Comparison of ENCODE assay signal across 10 cellular contexts in genomic region chr3:45832691-45833090, GRCh38. TPM values are rescaled to one million over a fixed set of nuclear protein-coding genes. Genes with fewer than 3 reads are reported as not detected.
DNase-seq lines count a peak whose midpoint lies in the region; ATAC-seq, FAIRE-seq and TF ChIP-seq lines count a peak whose summit lies in the region.
"Had no signal": no experiment of that assay in that cellular context is flagged by ENCODE, and none has a peak within 500 bp of the region (broad histone marks: within the 10 kb centered on the region; RNA-seq: fewer than 3 reads in every experiment).

No MANE protein-coding gene starts in this region.

- H3K36me3 ChIP-seq in NT2/D1 (ENCODE audit: insufficient read depth, insufficient read length, low read length) = peaks cover 38% of the 10 kb centered on the region

- H3K4me3 ChIP-seq in A549 (no peak overlapping the region), GM12864 (ENCODE audit: low read depth, low read length) (no peak overlapping the region), NT2/D1 (ENCODE audit: insufficient read length, low read depth) (no peak overlapping the region), fibroblast of the aortic adventitia (ENCODE audit: low read depth, low read length) (no peak overlapping the region)

- peak in 1 of 2 experiments; percentile 37 for DNase-seq in A549 (ENCODE audit: low read depth in 1 of 2, low spot score in 1 of 2)
- no peak for DNase-seq in GM12864 (ENCODE audit: low read depth)
- peak; percentile 42 for DNase-seq in NT2/D1 (ENCODE audit: low read depth, low spot score)
- peak; percentile 28 for DNase-seq in fibroblast of the aortic adventitia (ENCODE audit: low read depth)
- no peak for DNase-seq in GOT3 (lab: John Stamatoyannopoulos, UW)
- no peak for DNase-seq in activated gamma-delta T cell treated with Interleukin-2 at 50 U/mL for 16 hours

- no peak for TF ChIP-seq POLR2A in A549 (IDR thresholded peaks at IDR 0.05; ENCODE audit: low read length)

- peak; percentile 58 to 65 for TF ChIP-seq RAD21 in A549 (conservative IDR thresholded peaks at IDR 0.05 in 1 of 2, IDR thresholded peaks at IDR 0.05 in 1 of 2)

- H3K4me2 ChIP-seq in A549 = no peak overlapping the region

- no peak overlapping the region for H3K9ac ChIP-seq in NT2/D1 (ENCODE audit: insufficient read length, low read depth)
- H3K9ac ChIP-seq: parathyroid adenoma had no signal

- no peaks in the 10 kb centered on the region for H3K27me3 ChIP-seq in NT2/D1 (ENCODE audit: insufficient read depth, insufficient read length)

- H3K27ac ChIP-seq in A549 = no peak overlapping the region
- H3K27ac ChIP-seq: epithelial cell of prostate, parathyroid adenoma had no signal

- H3K4me1 ChIP-seq in A549 (no peaks in the 10 kb centered on the region), NT2/D1 (ENCODE audit: insufficient read depth, insufficient read length) (no peaks in the 10 kb centered on the region)
- H3K4me1 ChIP-seq: parathyroid adenoma had no signal

- POLR2A ChIA-PET in A549 (lab: Yijun Ruan, JAX) = no interaction called here

- no peak for FAIRE-seq in A549 (lab: Jason Lieb, UNC)

- no peak for TF ChIP-seq EP300 in A549 (IDR thresholded peaks at IDR 0.05)

- WGBS in A549 (ENCODE audit: missing lambda C conversion rate) = 83% methylated on average over 5 of the region's 5 CpGs

- TF ChIP-seq CTCF in A549 (IDR thresholded peaks at IDR 0.05) (peak; percentile 47), GM12864 (IDR thresholded peaks at IDR 0.05; ENCODE audit: low read depth, low read length, missing control alignments) (peak; percentile 37), fibroblast of the aortic adventitia (IDR thresholded peaks at IDR 0.05; ENCODE audit: insufficient read depth, low read length) (peak; percentile 28)

- ATAC-seq in A549 = peak; percentile 50 to 55; a peak in 3 of 6 replicates
- ATAC-seq in HG02981 (IDR thresholded peaks at IDR 0.05; ENCODE audit: unreplicated experiment) = no peak
- ATAC-seq in GM19023 (IDR thresholded peaks at IDR 0.05; ENCODE audit: unreplicated experiment) = no peak

- H3K9me3 ChIP-seq in A549 = no peaks in the 10 kb centered on the region
- no peaks in the 10 kb centered on the region for H3K9me3 ChIP-seq in NT2/D1 (ENCODE audit: insufficient read depth, low read length)

- CTCF ChIA-PET in A549 (lab: Yijun Ruan, JAX) = interaction anchor here (0.8 to 2.3 kb wide), 6 partner anchors 9 to 340 kb away, joined by 3 to 17 read pairs (median 4); partner anchors contain the start of gene LZTFL1

TF ChIP-seq in A549, 52 proteins besides CTCF, POLR2A, EP300 and RAD21:
- TF ChIP-seq ZFP36 (IDR thresholded peaks at IDR 0.05; ENCODE audit: borderline replicate concordance, partially characterized antibody) = no peak
- TF ChIP-seq SMC3 (IDR thresholded peaks at IDR 0.05) = peak; percentile 49

RNA-seq across cellular contexts. Expression of gene LZTFL1, which starts 9.2 kb away (rescaled TPM):
- polyA plus RNA-seq in A549 (2011; rRNA removed) (21.3 and 25.0 TPM in 2 replicates), A549 (2017; fragmentation: RNase III; extraction: RNeasy Plus Mini Kit Qiagen cat#74134 plus additional on column Dnase treatment) (10.8 to 12.6 TPM (median 12.0 TPM) in 3 replicates)
- 5.2 and 5.9 TPM in 2 replicates for polyA plus RNA-seq in A549 (2012; cell fraction: cytosol; rRNA removed)
- 3.7 and 7.5 TPM in 2 replicates for polyA plus RNA-seq in A549 (2012; cell fraction: nucleus; rRNA removed)
- 5.8 and 10.0 TPM in 2 replicates for polyA minus RNA-seq in A549 (2011; rRNA and poly(A)+ RNA removed)
- 11.4 and 24.1 TPM in 2 replicates for total RNA-seq in fibroblast of the aortic adventitia (ENCODE audit: low replicate concordance)

RNA-seq across cellular contexts. Expression of gene SLC6A20, which starts 36.4 kb away (rescaled TPM):
- polyA plus RNA-seq in A549 (2011; rRNA removed) = 0.03 TPM in 1 of 2 replicates, not detected in the other
- not detected in 2 replicates for polyA plus RNA-seq in A549 (2012; cell fraction: cytosol; rRNA removed)
- not detected in 2 replicates for polyA plus RNA-seq in A549 (2012; cell fraction: nucleus; rRNA removed)
- polyA plus RNA-seq in A549 (2017; fragmentation: RNase III; extraction: RNeasy Plus Mini Kit Qiagen cat#74134 plus additional on column Dnase treatment) = not detected in 3 replicates
- polyA minus RNA-seq in A549 (2011; rRNA and poly(A)+ RNA removed) = 0.08 and 1.7 TPM in 2 replicates
- total RNA-seq in fibroblast of the aortic adventitia (ENCODE audit: low replicate concordance) = not detected in 2 replicates

RNA-seq across cellular contexts. Expression of gene CCR9, which starts 53.7 kb away (rescaled TPM):
- polyA plus RNA-seq in A549 (2011; rRNA removed) (not detected in 2 replicates), A549 (2017; fragmentation: RNase III; extraction: RNeasy Plus Mini Kit Qiagen cat#74134 plus additional on column Dnase treatment) (not detected in 3 replicates)
- polyA plus RNA-seq in A549 (2012; cell fraction: cytosol; rRNA removed) = not detected in 2 replicates
- not detected in 2 replicates for polyA plus RNA-seq in A549 (2012; cell fraction: nucleus; rRNA removed)
- polyA minus RNA-seq in A549 (2011; rRNA and poly(A)+ RNA removed) = not detected in 2 replicates
- total RNA-seq in fibroblast of the aortic adventitia (ENCODE audit: low replicate concordance) = not detected in 2 replicates

Comparison
In these comparisons a context has a peak if more than half of its experiments do, and no peak if none do; other contexts are left out.
1. ATAC-seq: peak in A549 (2 of 2); none in HG02981 (single experiment) and GM19023 (single experiment).
2. DNase-seq: peak in NT2/D1 (single experiment) and fibroblast of the aortic adventitia (single experiment); none in GM12864 (single experiment), GOT3 (single experiment) and activated gamma-delta T cell treated with Interleukin-2 at 50 U/mL for 16 hours (single experiment).
3. Peak in every context shown above with its lines, with median percentiles within 50 percentile points of each other: CTCF ChIP-seq.